Comparison of ENCODE assay signal across 20 cellular contexts in genomic region chr1:62159940-62160348, GRCh38. TPM values are rescaled to one million over a fixed set of nuclear protein-coding genes. Genes with fewer than 3 reads are reported as not detected.
A peak's percentile ranks its signal among the peaks of the same experiment; 100 is the strongest.
DNase-seq lines count a peak whose midpoint lies in the region; ATAC-seq, FAIRE-seq and TF ChIP-seq lines count a peak whose summit lies in the region.
"Had no signal": no experiment of that assay in that cellular context is flagged by ENCODE, and none has a peak within 500 bp of the region (broad histone marks: within the 10 kb centered on the region; RNA-seq: fewer than 3 reads in every experiment).

No MANE protein-coding gene starts in this region.

- H3K4me1 ChIP-seq in sigmoid colon, result no peaks in the 10 kb centered on the region
- H3K4me1 ChIP-seq: ascending aorta, Caco-2, heart left ventricle, pancreas had no signal

- intact Hi-C loops in sigmoid colon (cut with DNase I), result no loop called here

- H3K4me3 ChIP-seq in sigmoid colon, result no peak overlapping the region
- H3K4me3 ChIP-seq: ascending aorta, heart left ventricle, pancreas, smooth muscle cell had no signal

- TF ChIP-seq EP300 in sigmoid colon (IDR thresholded peaks at IDR 0.05), result no peak

- ATAC-seq in GM19468 (IDR thresholded peaks at IDR 0.05; ENCODE audit: extremely low read depth, unreplicated experiment), result peak; percentile 68
- peak; percentile 79 for ATAC-seq in HG02973 (IDR thresholded peaks at IDR 0.05; ENCODE audit: unreplicated experiment)
- ATAC-seq in HG03571 (IDR thresholded peaks at IDR 0.05; ENCODE audit: unreplicated experiment), result peak; percentile 71
- ATAC-seq in left lobe of liver, result no peak
- ATAC-seq: heart left ventricle, pancreas had no signal

- 78 to 83% methylated on average over 6 of the region's 6 CpGs for WGBS in sigmoid colon, 2 donors

- no peak for TF ChIP-seq POLR2A in GM12891 (IDR thresholded peaks at IDR 0.05; ENCODE audit: low read depth, low read length)
- no peak for TF ChIP-seq POLR2A in sigmoid colon (IDR thresholded peaks at IDR 0.05)

- DNase-seq in GM12891 (ENCODE audit: insufficient read length, low spot score) (no peak), medulla oblongata (ENCODE audit: extremely low spot score) (no peak), SHP77 treated with DMSO at 0.1 percent for 48 hours (lab: John Stamatoyannopoulos, UW) (no peak), sigmoid colon (no peak), left lobe of liver (ENCODE audit: low spot score) (no peak)
- DNase-seq: activated CD4-positive, alpha-beta memory T cell treated with anti-CD3 and anti-CD28 coated beads, Interleukin-2, amount 10 ng/mL, durations not matched to agents 7 days and 5 days; activated effector memory CD4-positive, alpha-beta T cell treated with Interleukin-2 at 50 U/mL for 16 hours; Caco-2; erythroblast; heart left ventricle; kidney glomerular epithelial cell; NCI-H1048; NCI-H2227 treated with DMSO at 0.1 percent for 48 hours; pancreas had no signal

- no peaks in the 10 kb centered on the region for H3K27me3 ChIP-seq in sigmoid colon
- H3K27me3 ChIP-seq: ascending aorta, heart left ventricle, pancreas had no signal

- no peak overlapping the region for H3K27ac ChIP-seq in sigmoid colon
- H3K27ac ChIP-seq: ascending aorta, heart left ventricle, pancreas had no signal

- peaks cover 0 to 4% (median 0%) of the 10 kb centered on the region in 4 donors for H3K36me3 ChIP-seq in sigmoid colon
- H3K36me3 ChIP-seq: pancreas had no signal

- no peaks in the 10 kb centered on the region for H3K9me3 ChIP-seq in sigmoid colon
- H3K9me3 ChIP-seq: ascending aorta, Caco-2, heart left ventricle, pancreas had no signal

- TF ChIP-seq CTCF in sigmoid colon (IDR thresholded peaks at IDR 0.05), result no peak

- no peak for FAIRE-seq in GM12891 (lab: Jason Lieb, UNC)
- FAIRE-seq: pancreas had no signal

TF ChIP-seq in GM12891, 5 proteins besides CTCF, POLR2A, EP300 and RAD21:
- TF ChIP-seq PAX5 (IDR thresholded peaks at IDR 0.05; ENCODE audit: insufficient read depth, low read length, severe bottlenecking) (peak; percentile 37), POLR2AphosphoS5 (IDR thresholded peaks at IDR 0.05; ENCODE audit: low read depth, low read length) (no peak)

RNA-seq across cellular contexts. Expression of gene L1TD1, which starts 34.7 kb away (rescaled TPM):
- polyA plus RNA-seq in GM12891 (2012; ENCODE audit: low read depth, missing spikeins), result not detected
- total RNA-seq in sigmoid colon (under 1 TPM in 3 of 4 donors, not detected in 1; under 0.01 to 0.99 (median 0.27) TPM), left lobe of liver (0.38 TPM)
- polyA plus RNA-seq in sigmoid colon, result 1 to 10 TPM; 1.8 to 8.0 (median 2.8) TPM
- total RNA-seq: activated CD4-positive, alpha-beta memory T cell treated with anti-CD3 and anti-CD28 coated beads, Interleukin-2, amount 10 ng/mL, durations not matched to agents 7 days and 5 days; ascending aorta; SK-MEL-5 had no signal
